11 cellular contexts compared by ENCODE assay signal in genomic region chr6:33431880-33432541, GRCh38. TPM values are rescaled to one million over a fixed set of nuclear protein-coding genes. Genes with fewer than 3 reads are reported as not detected.
DNase-seq lines count a peak whose midpoint lies in the region; ATAC-seq, FAIRE-seq and TF ChIP-seq lines count a peak whose summit lies in the region.
"Had no signal": no experiment of that assay in that cellular context is flagged by ENCODE, and none has a peak within 500 bp of the region (broad histone marks: within the 10 kb centered on the region; RNA-seq: fewer than 3 reads in every experiment).

No MANE protein-coding gene starts in this region.

- ATAC-seq in natural killer cell treated with Interleukin-12 subunit alpha and Interleukin-12 subunit beta and Interleukin-15 and Interleukin-18, amount 100 ng/mL, for 72 hours, result no peak
- ATAC-seq in HG03175 (IDR thresholded peaks at IDR 0.05; ENCODE audit: unreplicated experiment), result no peak

- peaks cover 0 to 40% (median 7%) of the 10 kb centered on the region in 3 donors for H3K36me3 Mint-ChIP-seq in CD8-positive, alpha-beta memory T cell
- H3K36me3 Mint-ChIP-seq in HFFc6 (ENCODE audit: low read depth), result peaks cover 18% of the 10 kb centered on the region; the same call in 1 of the 2 replicates
- H3K36me3 Mint-ChIP-seq in brain, result peaks cover 29% of the 10 kb centered on the region
- no peaks in the 10 kb centered on the region for H3K36me3 Mint-ChIP-seq in natural killer cell treated with Interleukin-12 subunit alpha and Interleukin-12 subunit beta and Interleukin-15 and Interleukin-18, amount 100 ng/mL, for 72 hours

- no peaks in the 10 kb centered on the region for H3K9me3 ChIP-seq in CD8-positive, alpha-beta memory T cell (ENCODE audit: low read length)
- H3K9me3 ChIP-seq: right lobe of liver had no signal

- TF ChIP-seq CTCF in HFFc6 (IDR thresholded peaks at IDR 0.05) (no peak), brain (conservative IDR thresholded peaks at IDR 0.05) (no peak)

- peak overlapping the region in 5 of 7 donors; percentile 43 to 88 (median 69) for H3K4me3 Mint-ChIP-seq in CD8-positive, alpha-beta memory T cell
- H3K4me3 Mint-ChIP-seq in HFFc6 (no peak overlapping the region), brain (peak overlapping the region; percentile 23 to 87 (median 79))
- H3K4me3 Mint-ChIP-seq in natural killer cell treated with Interleukin-12 subunit alpha and Interleukin-12 subunit beta and Interleukin-15 and Interleukin-18, amount 100 ng/mL, for 72 hours, result peak overlapping the region; percentile 24

- CTCF ChIA-PET in CD8-positive, alpha-beta memory T cell (lab: Charles Lee), result no interaction called here

- peak overlapping the region; percentile 27 to 95 (median 90) for H3K27ac Mint-ChIP-seq in CD8-positive, alpha-beta memory T cell
- peak overlapping the region; percentile 72 for H3K27ac Mint-ChIP-seq in HFFc6
- peak overlapping the region; percentile 63 to 94 (median 88) for H3K27ac Mint-ChIP-seq in brain
- peak overlapping the region; percentile 7 to 9 for H3K27ac Mint-ChIP-seq in natural killer cell treated with Interleukin-12 subunit alpha and Interleukin-12 subunit beta and Interleukin-15 and Interleukin-18, amount 100 ng/mL, for 72 hours

- H3K36me3 ChIP-seq in CD8-positive, alpha-beta memory T cell (ENCODE audit: insufficient read depth, low read length), result no peaks in the 10 kb centered on the region
- H3K36me3 ChIP-seq: right lobe of liver had no signal

- H3K27me3 ChIP-seq in CD8-positive, alpha-beta memory T cell (ENCODE audit: insufficient read depth, low read length, poor library complexity, severe bottlenecking), result no peaks in the 10 kb centered on the region
- H3K27me3 ChIP-seq: right lobe of liver had no signal

- peak overlapping the region; percentile 36 for H3K27ac ChIP-seq in CD8-positive, alpha-beta memory T cell (ENCODE audit: low read depth, low read length)
- H3K27ac ChIP-seq: right lobe of liver had no signal

- peak in 1 of 5 donors; percentile 41 for DNase-seq in CD8-positive, alpha-beta memory T cell
- DNase-seq in HFFc6 (no peak), HTR-8/SVneo (ENCODE audit: insufficient read length, low spot score) (no peak), MV-4-11 (lab: John Stamatoyannopoulos, UW) (no peak)
- no peak for DNase-seq in natural killer cell treated with Interleukin-12 subunit alpha and Interleukin-12 subunit beta and Interleukin-15 and Interleukin-18, amount 100 ng/mL, for 72 hours (ENCODE audit: low spot score)
- DNase-seq in stimulated activated CD4-positive, alpha-beta T cell treated with anti-CD3 and anti-CD28 coated beads, Interleukin-2, amount 100 ng/mL, for 24 hours, result no peak
- DNase-seq: NCI-H1417 treated with DMSO at 0.1 percent for 48 hours; right lobe of liver; stimulated activated CD8-positive, alpha-beta memory T cell treated with anti-CD3 and anti-CD28 coated beads, Interleukin-4, amount 100 ng/mL, for 48 hours had no signal

- POLR2A ChIA-PET in CD8-positive, alpha-beta memory T cell (lab: Charles Lee), result interaction anchor here (1.5 to 2.5 kb wide), 2 partner anchors 22 to 101 kb away, joined by 4 to 14 read pairs; partner anchors contain the start of gene ZBTB9

- H3K27me3 Mint-ChIP-seq in CD8-positive, alpha-beta memory T cell, result peaks cover 0 to 9% of the 10 kb centered on the region in 2 donors
- peaks cover 3% of the 10 kb centered on the region; the same call in 1 of the 2 replicates for H3K27me3 Mint-ChIP-seq in HFFc6 (ENCODE audit: insufficient read depth)
- H3K27me3 Mint-ChIP-seq in brain, result no peaks in the 10 kb centered on the region
- H3K27me3 Mint-ChIP-seq in natural killer cell treated with Interleukin-12 subunit alpha and Interleukin-12 subunit beta and Interleukin-15 and Interleukin-18, amount 100 ng/mL, for 72 hours, result no peaks in the 10 kb centered on the region

- peak overlapping the region; percentile 34 for H3K4me3 ChIP-seq in CD8-positive, alpha-beta memory T cell (ENCODE audit: low read length)
- H3K4me3 ChIP-seq: right lobe of liver had no signal

- peaks cover 55 to 63% (median 58%) of the 10 kb centered on the region in 3 donors for H3K4me1 Mint-ChIP-seq in CD8-positive, alpha-beta memory T cell
- peaks cover 61% of the 10 kb centered on the region for H3K4me1 Mint-ChIP-seq in HFFc6 (ENCODE audit: low read depth)
- H3K4me1 Mint-ChIP-seq in brain, result peaks cover 65% of the 10 kb centered on the region
- H3K4me1 Mint-ChIP-seq in natural killer cell treated with Interleukin-12 subunit alpha and Interleukin-12 subunit beta and Interleukin-15 and Interleukin-18, amount 100 ng/mL, for 72 hours (ENCODE audit: low read depth in 2 of 2), result peaks cover 54 to 59% of the 10 kb centered on the region in 2 donors

- H3K4me1 ChIP-seq in CD8-positive, alpha-beta memory T cell (ENCODE audit: insufficient read depth, low read length), result peaks cover 55% of the 10 kb centered on the region

- no peaks in the 10 kb centered on the region for H3K9me3 Mint-ChIP-seq in CD8-positive, alpha-beta memory T cell
- no peaks in the 10 kb centered on the region for H3K9me3 Mint-ChIP-seq in HFFc6
- H3K9me3 Mint-ChIP-seq in brain, result no peaks in the 10 kb centered on the region
- no peaks in the 10 kb centered on the region for H3K9me3 Mint-ChIP-seq in natural killer cell treated with Interleukin-12 subunit alpha and Interleukin-12 subunit beta and Interleukin-15 and Interleukin-18, amount 100 ng/mL, for 72 hours

- no peak for FAIRE-seq in HTR-8/SVneo (lab: Jason Lieb, UNC)

RNA-seq across cellular contexts. Expression of gene SYNGAP1, which starts 12.1 kb away (rescaled TPM):
- total RNA-seq in CD8-positive, alpha-beta memory T cell, result 10 to 100 TPM; 22.6 to 24.9 TPM
- polyA plus RNA-seq in CD8-positive, alpha-beta memory T cell, result 1.0 TPM
- total RNA-seq in HFFc6 (2021; fragmentation: NEBNext Ultra II Directional; extraction: Animal tissue kit (Norgen Biotek cat#: 25700)), result 10 to 100 TPM; 10.5 to 15.0 (median 13.3) TPM
- polyA plus RNA-seq in brain (ENCODE audit: insufficient read depth, low read depth, low replicate concordance), result 40.7 TPM
- total RNA-seq in natural killer cell treated with Interleukin-12 subunit alpha and Interleukin-12 subunit beta and Interleukin-15 and Interleukin-18, amount 100 ng/mL, for 72 hours, result 10 to 100 TPM; 17.7 to 77.0 TPM

RNA-seq across cellular contexts. Expression of gene CUTA, which starts 14.1 kb away (rescaled TPM):
- 100 to 1,000 TPM; 149 to 164 TPM for total RNA-seq in CD8-positive, alpha-beta memory T cell
- polyA plus RNA-seq in CD8-positive, alpha-beta memory T cell, result 451 TPM
- total RNA-seq in HFFc6 (2021; fragmentation: NEBNext Ultra II Directional; extraction: Animal tissue kit (Norgen Biotek cat#: 25700)), result 100 to 1,000 TPM; 464 to 546 (median 536) TPM
- polyA plus RNA-seq in brain (ENCODE audit: insufficient read depth, low read depth, low replicate concordance), result 837 TPM
- 100 to 1,000 TPM; 106 to 156 TPM for total RNA-seq in natural killer cell treated with Interleukin-12 subunit alpha and Interleukin-12 subunit beta and Interleukin-15 and Interleukin-18, amount 100 ng/mL, for 72 hours

RNA-seq across cellular contexts. Expression of gene PHF1, which starts 21.2 kb away (rescaled TPM):
- total RNA-seq in CD8-positive, alpha-beta memory T cell, result 10 to 100 TPM; 38.5 to 43.3 TPM
- polyA plus RNA-seq in CD8-positive, alpha-beta memory T cell, result 76.5 TPM
- 10 to 100 TPM; 43.2 to 52.8 (median 51.4) TPM for total RNA-seq in HFFc6 (2021; fragmentation: NEBNext Ultra II Directional; extraction: Animal tissue kit (Norgen Biotek cat#: 25700))
- 115 TPM for polyA plus RNA-seq in brain (ENCODE audit: insufficient read depth, low read depth, low replicate concordance)
- total RNA-seq in natural killer cell treated with Interleukin-12 subunit alpha and Interleukin-12 subunit beta and Interleukin-15 and Interleukin-18, amount 100 ng/mL, for 72 hours, result 10 to 100 TPM; 46.5 to 66.6 TPM

RNA-seq across cellular contexts. Expression of gene ZBTB9, which starts 22.4 kb away (rescaled TPM):
- total RNA-seq in CD8-positive, alpha-beta memory T cell, result 10 to 100 TPM; 16.4 to 16.5 TPM
- 9.1 TPM for polyA plus RNA-seq in CD8-positive, alpha-beta memory T cell
- total RNA-seq in HFFc6 (2021; fragmentation: NEBNext Ultra II Directional; extraction: Animal tissue kit (Norgen Biotek cat#: 25700)), result 1 to 10 TPM; 6.4 to 9.2 (median 7.6) TPM
- polyA plus RNA-seq in brain (ENCODE audit: insufficient read depth, low read depth, low replicate concordance), result 10.7 TPM
- total RNA-seq in natural killer cell treated with Interleukin-12 subunit alpha and Interleukin-12 subunit beta and Interleukin-15 and Interleukin-18, amount 100 ng/mL, for 72 hours, result 10 to 100 TPM; 10.9 to 25.4 TPM

RNA-seq across cellular contexts. Expression of gene KIFC1, which starts 40.4 kb away (rescaled TPM):
- 10 to 100 TPM; 51.6 to 52.7 TPM for total RNA-seq in CD8-positive, alpha-beta memory T cell
- 0.39 TPM for polyA plus RNA-seq in CD8-positive, alpha-beta memory T cell
- total RNA-seq in HFFc6 (2021; fragmentation: NEBNext Ultra II Directional; extraction: Animal tissue kit (Norgen Biotek cat#: 25700)), result 10 to 100 TPM; 20.6 to 43.5 (median 38.6) TPM
- 89.6 TPM for polyA plus RNA-seq in brain (ENCODE audit: insufficient read depth, low read depth, low replicate concordance)
- total RNA-seq in natural killer cell treated with Interleukin-12 subunit alpha and Interleukin-12 subunit beta and Interleukin-15 and Interleukin-18, amount 100 ng/mL, for 72 hours, result 100 to 1,000 TPM in 1 of 2 donors, 10 to 100 TPM in 1; 52.9 to 115 TPM

Comparison
In these comparisons a context has a peak if more than half of its experiments do, and no peak if none do; other contexts are left out.
1. H3K27ac Mint-ChIP-seq: peak in every context shown above with its lines; median percentile 90 in CD8-positive, alpha-beta memory T cell; 88 in brain; 72 in HFFc6; 8 in natural killer cell treated with Interleukin-12 subunit alpha and Interleukin-12 subunit beta and Interleukin-15 and Interleukin-18, amount 100 ng/mL, for 72 hours.